Comparison of ENCODE assay signal across 1 cellular context in the genomic region with DNA sequence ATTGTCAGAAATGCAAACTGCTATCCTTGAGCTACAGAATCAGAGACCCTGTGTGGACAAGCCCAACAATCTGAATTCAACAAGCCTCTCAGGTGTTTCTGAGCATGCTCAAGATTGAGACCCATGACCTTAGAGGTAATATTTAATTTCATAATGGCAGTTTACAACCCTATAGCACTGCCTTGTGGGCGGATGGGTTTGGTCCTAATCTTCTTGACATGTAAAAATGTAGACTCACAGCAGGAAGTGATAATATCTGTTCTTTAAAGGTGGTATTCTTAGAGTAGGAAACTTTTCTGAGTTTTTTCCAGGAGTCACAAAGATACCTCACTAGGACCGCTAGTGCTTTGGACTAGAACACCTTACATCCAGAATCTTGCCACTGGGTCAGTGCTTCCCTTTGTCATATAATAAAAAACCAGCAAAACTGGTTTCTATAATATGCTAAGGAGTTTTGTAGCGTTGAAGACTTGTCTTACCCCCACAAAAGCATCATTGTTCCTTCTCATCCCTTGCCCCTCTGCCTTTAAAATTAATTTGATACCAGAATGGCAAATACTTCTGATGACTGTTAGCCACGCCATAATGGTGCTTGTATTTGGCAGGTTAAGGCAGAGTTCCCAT.
A peak's percentile ranks its signal among the peaks of the same experiment; 100 is the strongest.
TF ChIP-seq lines count a peak whose summit lies in the region.

No MANE protein-coding gene starts in this region.

TF ChIP-seq in K562, 482 proteins besides CTCF, POLR2A, EP300 and RAD21 (continues in another document):
- TF ChIP-seq, protein P1, sequence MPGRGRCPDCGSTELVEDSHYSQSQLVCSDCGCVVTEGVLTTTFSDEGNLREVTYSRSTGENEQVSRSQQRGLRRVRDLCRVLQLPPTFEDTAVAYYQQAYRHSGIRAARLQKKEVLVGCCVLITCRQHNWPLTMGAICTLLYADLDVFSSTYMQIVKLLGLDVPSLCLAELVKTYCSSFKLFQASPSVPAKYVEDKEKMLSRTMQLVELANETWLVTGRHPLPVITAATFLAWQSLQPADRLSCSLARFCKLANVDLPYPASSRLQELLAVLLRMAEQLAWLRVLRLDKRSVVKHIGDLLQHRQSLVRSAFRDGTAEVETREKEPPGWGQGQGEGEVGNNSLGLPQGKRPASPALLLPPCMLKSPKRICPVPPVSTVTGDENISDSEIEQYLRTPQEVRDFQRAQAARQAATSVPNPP (IDR thresholded peaks at IDR 0.05; ENCODE audit: borderline replicate concordance, insufficient read depth, insufficient read length): no peak
- TF ChIP-seq ZNF23 (CRISPR knock-in tag; IDR thresholded peaks at IDR 0.05) (no peak), CREM (IDR thresholded peaks at IDR 0.05; ENCODE audit: low read depth) (peak; percentile 17; the same call in 1 of the 2 replicates), CBFA2T3 (IDR thresholded peaks at IDR 0.05) (peak; percentile 55), SP1 (CRISPR knock-in tag; IDR thresholded peaks at IDR 0.05) (peak; percentile 35; the same call in 1 of the 2 replicates), MTA1 (IDR thresholded peaks at IDR 0.05; ENCODE audit: borderline replicate concordance) (peak; percentile 42; the same call in 1 of the 2 replicates), EP400 (IDR thresholded peaks at IDR 0.05) (peak; percentile 25), CBX5 (IDR thresholded peaks at IDR 0.05; ENCODE audit: borderline replicate concordance, low read depth) (no peak), CC2D1A (IDR thresholded peaks at IDR 0.05) (0 out of 2 replicates have a peak, but pooled peaks have one; percentile 21), SMARCE1 (IDR thresholded peaks at IDR 0.05) (0 out of 2 replicates have a peak, but pooled peaks have one; percentile 51), KLF1 (tag; IDR thresholded peaks at IDR 0.05) (no peak), ELF1 (tag; IDR thresholded peaks at IDR 0.05) (no peak), KLF16 (IDR thresholded peaks at IDR 0.05) (0 out of 2 replicates have a peak, but pooled peaks have one; percentile 10), IRF2 (CRISPR knock-in tag; IDR thresholded peaks at IDR 0.05) (no peak), SMARCA4 (IDR thresholded peaks at IDR 0.05) (peak; percentile 81), NR2C1 (IDR thresholded peaks at IDR 0.05) (peak; percentile 63), NR2C1 (tag; IDR thresholded peaks at IDR 0.05) (peak; percentile 41; the same call in 1 of the 2 replicates), TBL1XR1 (IDR thresholded peaks at IDR 0.05; ENCODE audit: low read length in 2 of 2) (peak in 1 of 2 experiments; percentile 41; a peak in 1 of 4 replicates), CTBP1 (IDR thresholded peaks at IDR 0.05; ENCODE audit: borderline replicate concordance) (peak; percentile 39; the same call in 1 of the 2 replicates), ZFP30 (CRISPR knock-in tag; IDR thresholded peaks at IDR 0.05; ENCODE audit: borderline replicate concordance) (no peak), NCOR1 (IDR thresholded peaks at IDR 0.05) (peak; percentile 40; the same call in 1 of the 2 replicates), RCOR1 (IDR thresholded peaks at IDR 0.05; ENCODE audit: borderline replicate concordance in 1 of 2, low read depth in 2 of 2, low read length in 2 of 2) (peak in 1 of 2 experiments; percentile 52; a peak in 2 of 4 replicates), TBP (optimal IDR thresholded peaks at IDR 0.05; ENCODE audit: low read depth, low read length) (peak; percentile 31), TAF9B (IDR thresholded peaks at IDR 0.05; ENCODE audit: partially characterized antibody) (peak; percentile 8), SMARCC2 (IDR thresholded peaks at IDR 0.05; ENCODE audit: low read depth) (peak; percentile 57; the same call in 1 of the 2 replicates), NFE2 (IDR thresholded peaks at IDR 0.05; ENCODE audit: low read depth) (peak; percentile 76), HDAC1 (IDR thresholded peaks at IDR 0.05) (peak in 1 of 2 experiments; percentile 40; a peak in 2 of 4 replicates), ARID1B (IDR thresholded peaks at IDR 0.05) (peak; percentile 65), MEIS2 (IDR thresholded peaks at IDR 0.05; ENCODE audit: partially characterized antibody) (peak; percentile 89)
- TF ChIP-seq, protein P2, sequence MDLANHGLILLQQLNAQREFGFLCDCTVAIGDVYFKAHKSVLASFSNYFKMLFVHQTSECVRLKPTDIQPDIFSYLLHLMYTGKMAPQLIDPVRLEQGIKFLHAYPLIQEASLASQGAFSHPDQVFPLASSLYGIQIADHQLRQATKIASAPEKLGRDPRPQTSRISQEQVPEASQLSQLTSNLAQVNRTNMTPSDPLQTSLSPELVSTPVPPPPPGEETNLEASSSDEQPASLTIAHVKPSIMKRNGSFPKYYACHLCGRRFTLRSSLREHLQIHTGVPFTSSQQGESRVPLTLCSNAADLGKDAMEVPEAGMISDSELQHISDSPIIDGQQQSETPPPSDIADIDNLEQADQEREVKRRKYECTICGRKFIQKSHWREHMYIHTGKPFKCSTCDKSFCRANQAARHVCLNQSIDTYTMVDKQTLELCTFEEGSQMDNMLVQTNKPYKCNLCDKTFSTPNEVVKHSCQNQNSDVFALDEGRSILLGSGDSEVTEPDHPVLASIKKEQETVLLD (IDR thresholded peaks at IDR 0.05): 0 out of 2 replicates have a peak, but pooled peaks have one; percentile 33
- TF ChIP-seq, protein P3, sequence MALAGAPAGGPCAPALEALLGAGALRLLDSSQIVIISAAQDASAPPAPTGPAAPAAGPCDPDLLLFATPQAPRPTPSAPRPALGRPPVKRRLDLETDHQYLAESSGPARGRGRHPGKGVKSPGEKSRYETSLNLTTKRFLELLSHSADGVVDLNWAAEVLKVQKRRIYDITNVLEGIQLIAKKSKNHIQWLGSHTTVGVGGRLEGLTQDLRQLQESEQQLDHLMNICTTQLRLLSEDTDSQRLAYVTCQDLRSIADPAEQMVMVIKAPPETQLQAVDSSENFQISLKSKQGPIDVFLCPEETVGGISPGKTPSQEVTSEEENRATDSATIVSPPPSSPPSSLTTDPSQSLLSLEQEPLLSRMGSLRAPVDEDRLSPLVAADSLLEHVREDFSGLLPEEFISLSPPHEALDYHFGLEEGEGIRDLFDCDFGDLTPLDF (CRISPR knock-in tag; IDR thresholded peaks at IDR 0.05): peak; percentile 16; the same call in 1 of the 2 replicates
- TF ChIP-seq, protein P4, sequence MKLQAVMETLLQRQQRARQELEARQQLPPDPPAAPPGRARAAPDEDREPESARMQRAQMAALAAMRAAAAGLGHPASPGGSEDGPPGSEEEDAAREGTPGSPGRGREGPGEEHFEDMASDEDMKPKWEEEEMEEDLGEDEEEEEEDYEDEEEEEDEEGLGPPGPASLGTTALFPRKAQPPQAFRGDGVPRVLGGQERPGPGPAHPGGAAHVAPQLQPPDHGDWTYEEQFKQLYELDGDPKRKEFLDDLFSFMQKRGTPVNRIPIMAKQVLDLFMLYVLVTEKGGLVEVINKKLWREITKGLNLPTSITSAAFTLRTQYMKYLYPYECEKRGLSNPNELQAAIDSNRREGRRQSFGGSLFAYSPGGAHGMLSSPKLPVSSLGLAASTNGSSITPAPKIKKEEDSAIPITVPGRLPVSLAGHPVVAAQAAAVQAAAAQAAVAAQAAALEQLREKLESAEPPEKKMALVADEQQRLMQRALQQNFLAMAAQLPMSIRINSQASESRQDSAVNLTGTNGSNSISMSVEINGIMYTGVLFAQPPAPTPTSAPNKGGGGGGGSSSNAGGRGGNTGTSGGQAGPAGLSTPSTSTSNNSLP (IDR thresholded peaks at IDR 0.05; ENCODE audit: borderline replicate concordance, low read depth, low read length): peak; percentile 67; the same call in 1 of the 2 replicates
- TF ChIP-seq, protein P5, sequence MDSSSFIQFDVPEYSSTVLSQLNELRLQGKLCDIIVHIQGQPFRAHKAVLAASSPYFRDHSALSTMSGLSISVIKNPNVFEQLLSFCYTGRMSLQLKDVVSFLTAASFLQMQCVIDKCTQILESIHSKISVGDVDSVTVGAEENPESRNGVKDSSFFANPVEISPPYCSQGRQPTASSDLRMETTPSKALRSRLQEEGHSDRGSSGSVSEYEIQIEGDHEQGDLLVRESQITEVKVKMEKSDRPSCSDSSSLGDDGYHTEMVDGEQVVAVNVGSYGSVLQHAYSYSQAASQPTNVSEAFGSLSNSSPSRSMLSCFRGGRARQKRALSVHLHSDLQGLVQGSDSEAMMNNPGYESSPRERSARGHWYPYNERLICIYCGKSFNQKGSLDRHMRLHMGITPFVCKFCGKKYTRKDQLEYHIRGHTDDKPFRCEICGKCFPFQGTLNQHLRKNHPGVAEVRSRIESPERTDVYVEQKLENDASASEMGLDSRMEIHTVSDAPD (CRISPR knock-in tag; IDR thresholded peaks at IDR 0.05): no peak
- TF ChIP-seq, protein P6, sequence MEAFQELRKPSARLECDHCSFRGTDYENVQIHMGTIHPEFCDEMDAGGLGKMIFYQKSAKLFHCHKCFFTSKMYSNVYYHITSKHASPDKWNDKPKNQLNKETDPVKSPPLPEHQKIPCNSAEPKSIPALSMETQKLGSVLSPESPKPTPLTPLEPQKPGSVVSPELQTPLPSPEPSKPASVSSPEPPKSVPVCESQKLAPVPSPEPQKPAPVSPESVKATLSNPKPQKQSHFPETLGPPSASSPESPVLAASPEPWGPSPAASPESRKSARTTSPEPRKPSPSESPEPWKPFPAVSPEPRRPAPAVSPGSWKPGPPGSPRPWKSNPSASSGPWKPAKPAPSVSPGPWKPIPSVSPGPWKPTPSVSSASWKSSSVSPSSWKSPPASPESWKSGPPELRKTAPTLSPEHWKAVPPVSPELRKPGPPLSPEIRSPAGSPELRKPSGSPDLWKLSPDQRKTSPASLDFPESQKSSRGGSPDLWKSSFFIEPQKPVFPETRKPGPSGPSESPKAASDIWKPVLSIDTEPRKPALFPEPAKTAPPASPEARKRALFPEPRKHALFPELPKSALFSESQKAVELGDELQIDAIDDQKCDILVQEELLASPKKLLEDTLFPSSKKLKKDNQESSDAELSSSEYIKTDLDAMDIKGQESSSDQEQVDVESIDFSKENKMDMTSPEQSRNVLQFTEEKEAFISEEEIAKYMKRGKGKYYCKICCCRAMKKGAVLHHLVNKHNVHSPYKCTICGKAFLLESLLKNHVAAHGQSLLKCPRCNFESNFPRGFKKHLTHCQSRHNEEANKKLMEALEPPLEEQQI (IDR thresholded peaks at IDR 0.05): peak; percentile 43; the same call in 1 of the 2 replicates
- TF ChIP-seq, protein P7, sequence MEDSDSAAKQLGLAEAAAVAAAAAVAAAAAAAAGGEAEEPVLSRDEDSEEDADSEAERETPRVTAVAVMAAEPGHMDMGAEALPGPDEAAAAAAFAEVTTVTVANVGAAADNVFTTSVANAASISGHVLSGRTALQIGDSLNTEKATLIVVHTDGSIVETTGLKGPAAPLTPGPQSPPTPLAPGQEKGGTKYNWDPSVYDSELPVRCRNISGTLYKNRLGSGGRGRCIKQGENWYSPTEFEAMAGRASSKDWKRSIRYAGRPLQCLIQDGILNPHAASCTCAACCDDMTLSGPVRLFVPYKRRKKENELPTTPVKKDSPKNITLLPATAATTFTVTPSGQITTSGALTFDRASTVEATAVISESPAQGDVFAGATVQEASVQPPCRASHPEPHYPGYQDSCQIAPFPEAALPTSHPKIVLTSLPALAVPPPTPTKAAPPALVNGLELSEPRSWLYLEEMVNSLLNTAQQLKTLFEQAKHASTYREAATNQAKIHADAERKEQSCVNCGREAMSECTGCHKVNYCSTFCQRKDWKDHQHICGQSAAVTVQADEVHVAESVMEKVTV (CRISPR knock-in tag; IDR thresholded peaks at IDR 0.05): peak; percentile 54
- TF ChIP-seq, protein P8, sequence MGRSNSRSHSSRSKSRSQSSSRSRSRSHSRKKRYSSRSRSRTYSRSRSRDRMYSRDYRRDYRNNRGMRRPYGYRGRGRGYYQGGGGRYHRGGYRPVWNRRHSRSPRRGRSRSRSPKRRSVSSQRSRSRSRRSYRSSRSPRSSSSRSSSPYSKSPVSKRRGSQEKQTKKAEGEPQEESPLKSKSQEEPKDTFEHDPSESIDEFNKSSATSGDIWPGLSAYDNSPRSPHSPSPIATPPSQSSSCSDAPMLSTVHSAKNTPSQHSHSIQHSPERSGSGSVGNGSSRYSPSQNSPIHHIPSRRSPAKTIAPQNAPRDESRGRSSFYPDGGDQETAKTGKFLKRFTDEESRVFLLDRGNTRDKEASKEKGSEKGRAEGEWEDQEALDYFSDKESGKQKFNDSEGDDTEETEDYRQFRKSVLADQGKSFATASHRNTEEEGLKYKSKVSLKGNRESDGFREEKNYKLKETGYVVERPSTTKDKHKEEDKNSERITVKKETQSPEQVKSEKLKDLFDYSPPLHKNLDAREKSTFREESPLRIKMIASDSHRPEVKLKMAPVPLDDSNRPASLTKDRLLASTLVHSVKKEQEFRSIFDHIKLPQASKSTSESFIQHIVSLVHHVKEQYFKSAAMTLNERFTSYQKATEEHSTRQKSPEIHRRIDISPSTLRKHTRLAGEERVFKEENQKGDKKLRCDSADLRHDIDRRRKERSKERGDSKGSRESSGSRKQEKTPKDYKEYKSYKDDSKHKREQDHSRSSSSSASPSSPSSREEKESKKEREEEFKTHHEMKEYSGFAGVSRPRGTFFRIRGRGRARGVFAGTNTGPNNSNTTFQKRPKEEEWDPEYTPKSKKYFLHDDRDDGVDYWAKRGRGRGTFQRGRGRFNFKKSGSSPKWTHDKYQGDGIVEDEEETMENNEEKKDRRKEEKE (IDR thresholded peaks at IDR 0.05; ENCODE audit: borderline replicate concordance in 1 of 2, control insufficient read depth in 1 of 2, low read depth in 2 of 2, low read length in 1 of 2): no peak
- TF ChIP-seq, protein P9, sequence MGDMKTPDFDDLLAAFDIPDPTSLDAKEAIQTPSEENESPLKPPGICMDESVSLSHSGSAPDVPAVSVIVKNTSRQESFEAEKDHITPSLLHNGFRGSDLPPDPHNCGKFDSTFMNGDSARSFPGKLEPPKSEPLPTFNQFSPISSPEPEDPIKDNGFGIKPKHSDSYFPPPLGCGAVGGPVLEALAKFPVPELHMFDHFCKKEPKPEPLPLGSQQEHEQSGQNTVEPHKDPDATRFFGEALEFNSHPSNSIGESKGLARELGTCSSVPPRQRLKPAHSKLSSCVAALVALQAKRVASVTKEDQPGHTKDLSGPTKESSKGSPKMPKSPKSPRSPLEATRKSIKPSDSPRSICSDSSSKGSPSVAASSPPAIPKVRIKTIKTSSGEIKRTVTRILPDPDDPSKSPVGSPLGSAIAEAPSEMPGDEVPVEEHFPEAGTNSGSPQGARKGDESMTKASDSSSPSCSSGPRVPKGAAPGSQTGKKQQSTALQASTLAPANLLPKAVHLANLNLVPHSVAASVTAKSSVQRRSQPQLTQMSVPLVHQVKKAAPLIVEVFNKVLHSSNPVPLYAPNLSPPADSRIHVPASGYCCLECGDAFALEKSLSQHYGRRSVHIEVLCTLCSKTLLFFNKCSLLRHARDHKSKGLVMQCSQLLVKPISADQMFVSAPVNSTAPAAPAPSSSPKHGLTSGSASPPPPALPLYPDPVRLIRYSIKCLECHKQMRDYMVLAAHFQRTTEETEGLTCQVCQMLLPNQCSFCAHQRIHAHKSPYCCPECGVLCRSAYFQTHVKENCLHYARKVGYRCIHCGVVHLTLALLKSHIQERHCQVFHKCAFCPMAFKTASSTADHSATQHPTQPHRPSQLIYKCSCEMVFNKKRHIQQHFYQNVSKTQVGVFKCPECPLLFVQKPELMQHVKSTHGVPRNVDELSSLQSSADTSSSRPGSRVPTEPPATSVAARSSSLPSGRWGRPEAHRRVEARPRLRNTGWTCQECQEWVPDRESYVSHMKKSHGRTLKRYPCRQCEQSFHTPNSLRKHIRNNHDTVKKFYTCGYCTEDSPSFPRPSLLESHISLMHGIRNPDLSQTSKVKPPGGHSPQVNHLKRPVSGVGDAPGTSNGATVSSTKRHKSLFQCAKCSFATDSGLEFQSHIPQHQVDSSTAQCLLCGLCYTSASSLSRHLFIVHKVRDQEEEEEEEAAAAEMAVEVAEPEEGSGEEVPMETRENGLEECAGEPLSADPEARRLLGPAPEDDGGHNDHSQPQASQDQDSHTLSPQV (IDR thresholded peaks at IDR 0.05): peak; percentile 84
